Comparison of ENCODE assay signal across 2 cellular contexts in the genomic region with DNA sequence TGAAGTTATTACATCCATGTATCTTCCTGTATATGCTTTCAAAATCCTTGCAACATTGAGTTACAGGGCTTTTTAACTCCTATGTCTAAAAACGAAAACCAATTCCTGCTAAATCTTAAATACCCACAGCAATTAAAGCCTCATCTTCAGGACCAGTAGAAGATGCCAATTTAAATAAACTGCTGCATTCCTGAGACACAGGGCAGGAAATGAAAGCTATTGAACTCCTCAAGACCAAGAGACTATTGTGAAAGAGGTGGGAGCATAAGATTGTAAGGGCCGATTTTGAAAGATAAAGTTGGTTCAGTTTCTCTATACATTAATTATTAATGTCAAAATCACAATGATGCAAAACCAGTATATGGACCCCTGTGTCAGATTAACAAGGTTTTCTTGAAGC. TPM values are rescaled to one million over a fixed set of nuclear protein-coding genes. Genes with fewer than 3 reads are reported as not detected.
"Had no signal": no experiment of that assay in that cellular context is flagged by ENCODE, and none has a peak within 500 bp of the region (broad histone marks: within the 10 kb centered on the region; RNA-seq: fewer than 3 reads in every experiment).

No MANE protein-coding gene starts in this region.

RNA-seq across cellular contexts. Expression of a gene that starts 28.5 kb away (rescaled TPM):
- total RNA-seq: G401, GM12878 had no signal
